Comparison of ENCODE assay signal across 24 cellular contexts in genomic region chr4:148893095-148893494, GRCh38.
DNase-seq lines count a peak whose midpoint lies in the region; ATAC-seq and TF ChIP-seq lines count a peak whose summit lies in the region.
"Had no signal": no experiment of that assay in that cellular context is flagged by ENCODE, and none has a peak within 500 bp of the region (broad histone marks: within the 10 kb centered on the region; RNA-seq: fewer than 3 reads in every experiment).

No MANE protein-coding gene starts in this region.

- TF ChIP-seq CTCF in VCaP (conservative IDR thresholded peaks at IDR 0.05) (no peak), kidney epithelial cell (IDR thresholded peaks at IDR 0.05; ENCODE audit: insufficient read depth, low read length, poor library complexity, severe bottlenecking) (no peak)

- ATAC-seq in stimulated activated memory B cell treated with anti-CD40 and anti-IgM and Interleukin-4, amounts not matched to agents 10 μg/mL and 1 μg/mL and 100 μg/mL, for 72 hours: no peak
- no peak for ATAC-seq in HG03439 (IDR thresholded peaks at IDR 0.05; ENCODE audit: unreplicated experiment)
- ATAC-seq: CD8-positive, alpha-beta T cell; GM23338; PC-3 had no signal

- H3K27me3 Mint-ChIP-seq in stimulated activated memory B cell treated with anti-CD40 and anti-IgM and Interleukin-4, amounts not matched to agents 10 μg/mL and 1 μg/mL and 100 μg/mL, for 72 hours: no peaks in the 10 kb centered on the region

- no peak overlapping the region for H3K4me3 Mint-ChIP-seq in stimulated activated memory B cell treated with anti-CD40 and anti-IgM and Interleukin-4, amounts not matched to agents 10 μg/mL and 1 μg/mL and 100 μg/mL, for 72 hours
- H3K4me3 Mint-ChIP-seq: CD8-positive, alpha-beta T cell; GM23338 had no signal

- in situ Hi-C loops in Caki2 (cut with HindIII; ENCODE audit: low pct_unique_long_range_greater_than_20kb, low sequenced_read_pairs): no loop called here

- no peak overlapping the region for H3K27ac Mint-ChIP-seq in stimulated activated memory B cell treated with anti-CD40 and anti-IgM and Interleukin-4, amounts not matched to agents 10 μg/mL and 1 μg/mL and 100 μg/mL, for 72 hours
- H3K27ac Mint-ChIP-seq: CD8-positive, alpha-beta T cell; GM23338 had no signal

- no peak overlapping the region for H3K4me3 ChIP-seq in kidney epithelial cell (ENCODE audit: low read depth, low read length)
- H3K4me3 ChIP-seq: GM23338, HAP-1 had no signal

- H3K9me3 Mint-ChIP-seq in stimulated activated memory B cell treated with anti-CD40 and anti-IgM and Interleukin-4, amounts not matched to agents 10 μg/mL and 1 μg/mL and 100 μg/mL, for 72 hours: peaks cover 7% of the 10 kb centered on the region

- H3K36me3 Mint-ChIP-seq in stimulated activated memory B cell treated with anti-CD40 and anti-IgM and Interleukin-4, amounts not matched to agents 10 μg/mL and 1 μg/mL and 100 μg/mL, for 72 hours: no peaks in the 10 kb centered on the region
- H3K36me3 Mint-ChIP-seq: CD8-positive, alpha-beta T cell had no signal

- DNase-seq in Caki2 (ENCODE audit: low read depth) (peak; percentile 27), kidney epithelial cell (ENCODE audit: low read depth) (peak; percentile 71), renal cortical epithelial cell (ENCODE audit: low read depth) (peak; percentile 94), ureter (ENCODE audit: low spot score) (no peak), NK-92 (lab: John Stamatoyannopoulos, UW; ENCODE audit: unreplicated experiment) (no peak)
- DNase-seq: AML-193; C1 segment of cervical spinal cord; Calu3; CD8-positive, alpha-beta T cell; DMS153; GDM1; IMR-90; NCI-H1417; NCI-H1694 treated with DMSO at 0.1 percent for 48 hours; NCI-H2081 treated with DMSO at 0.1 percent for 48 hours; NCI-H446 treated with DMSO at 0.1 percent for 48 hours; NCI-H526 treated with DMSO at 0.1 percent for 48 hours; PC-3; Right ventricle myocardium superior had no signal

- H3K27ac ChIP-seq in VCaP: peak overlapping the region; percentile 10; the same call in 1 of the 2 replicates

- H3K27me3 ChIP-seq in kidney epithelial cell (ENCODE audit: control insufficient read depth, insufficient read depth, low read length): no peaks in the 10 kb centered on the region

- no peaks in the 10 kb centered on the region for H3K36me3 ChIP-seq in kidney epithelial cell (ENCODE audit: control insufficient read depth, insufficient read depth, low read length)
- H3K36me3 ChIP-seq: HAP-1 had no signal

- no peaks in the 10 kb centered on the region for H3K4me1 Mint-ChIP-seq in stimulated activated memory B cell treated with anti-CD40 and anti-IgM and Interleukin-4, amounts not matched to agents 10 μg/mL and 1 μg/mL and 100 μg/mL, for 72 hours

Comparison
In these comparisons a context has a peak if more than half of its experiments do, and no peak if none do; other contexts are left out.
1. DNase-seq: peak in Caki2 (single experiment), kidney epithelial cell (single experiment) and renal cortical epithelial cell (single experiment); none in ureter (single experiment) and NK-92 (single experiment).